ENCODE assay signal across 17 cellular contexts in genomic region chr4:175421506-175421905, GRCh38.
DNase-seq lines count a peak whose midpoint lies in the region; ATAC-seq and TF ChIP-seq lines count a peak whose summit lies in the region.
"Had no signal": no experiment of that assay in that cellular context is flagged by ENCODE, and none has a peak within 500 bp of the region (broad histone marks: within the 10 kb centered on the region; RNA-seq: fewer than 3 reads in every experiment).

No MANE protein-coding gene starts in this region.

- ATAC-seq in PC-3 (peak; percentile 81), HG03097 (IDR thresholded peaks at IDR 0.05; ENCODE audit: low FRiP score, unreplicated experiment) (no peak)
- ATAC-seq: heart right ventricle; stimulated activated effector memory CD8-positive, alpha-beta T cell treated with anti-CD3 and anti-CD28 coated beads, Interleukin-12 subunit alpha, Interleukin-12 subunit beta, amount 100 ng/mL, for 72 hours; upper lobe of right lung had no signal

- no peaks in the 10 kb centered on the region for H3K79me2 ChIP-seq in PC-3 (ENCODE audit: low read length)

- H3K9ac ChIP-seq in PC-3 (ENCODE audit: low read length) = peak overlapping the region; percentile 39

- CTCF ChIA-PET in PC-3 (lab: Charles Lee) = no interaction called here

- POLR2A ChIA-PET in PC-3 (lab: Charles Lee; ENCODE audit: unreplicated experiment) = no interaction called here

- peaks cover 42% of the 10 kb centered on the region for H3K4me1 ChIP-seq in PC-3 (ENCODE audit: insufficient read depth, low read length)
- H3K4me1 ChIP-seq: heart right ventricle, left ventricle myocardium inferior, upper lobe of right lung had no signal

- DNase-seq in ELR (ENCODE audit: low read depth) (peak; percentile 74), PC-3 (peak; percentile 78), epithelial cell of esophagus (ENCODE audit: low read depth) (peak; percentile 61), skeletal muscle cell (ENCODE audit: low read depth) (peak; percentile 43), NCI-H1092 (lab: John Stamatoyannopoulos, UW) (no peak), cortex of kidney (lab: John Stamatoyannopoulos, UW) (no peak)
- DNase-seq: activated gamma-delta T cell; CD8-positive, alpha-beta memory T cell; heart right ventricle; left ventricle myocardium inferior; NCI-H2081 treated with DMSO at 0.1 percent for 48 hours; retina; stimulated activated CD4-positive, alpha-beta T cell treated with anti-CD3 and anti-CD28 coated beads, Interleukin-4, amount 100 ng/mL, for 24 hours; upper lobe of right lung had no signal

- H3K36me3 ChIP-seq in PC-3 (ENCODE audit: low read depth, low read length) = no peaks in the 10 kb centered on the region
- H3K36me3 ChIP-seq: heart right ventricle, left ventricle myocardium inferior, upper lobe of right lung had no signal

- H3K27me3 ChIP-seq in PC-3 (ENCODE audit: low read length) = no peaks in the 10 kb centered on the region
- H3K27me3 ChIP-seq: heart right ventricle, upper lobe of right lung had no signal

- BruUV-seq in PC-3 (replicated peaks; lab: Mats Ljungman, UMichigan) = no TSS peak

- H3K9me3 ChIP-seq in PC-3 (ENCODE audit: low read length) = no peaks in the 10 kb centered on the region
- H3K9me3 ChIP-seq: upper lobe of right lung had no signal

- H3K4me3 ChIP-seq in PC-3 (ENCODE audit: low read length) (peak overlapping the region; percentile 29; the same call in 1 of the 2 replicates), epithelial cell of esophagus (ENCODE audit: low read length) (no peak overlapping the region), skeletal muscle cell (ENCODE audit: low read depth, low read length) (no peak overlapping the region)
- H3K4me3 ChIP-seq: heart right ventricle, left ventricle myocardium inferior, upper lobe of right lung had no signal

- peak overlapping the region; percentile 57 for H2AFZ ChIP-seq in PC-3 (ENCODE audit: low read length)

- intact Hi-C loops in PC-3 (cut with micrococcal nuclease) = no loop called here

- peak; percentile 17; the same call in 1 of the 2 replicates for TF ChIP-seq CTCF in PC-3 (conservative IDR thresholded peaks at IDR 0.05; ENCODE audit: low read depth, low read length)
- no peak for TF ChIP-seq CTCF in epithelial cell of esophagus (IDR thresholded peaks at IDR 0.05; ENCODE audit: insufficient read depth, low read depth, low read length, missing control alignments)

- no peaks in the 10 kb centered on the region for H3K9me2 ChIP-seq in PC-3 (replicated peaks; ENCODE audit: low read length)

- peaks cover 4% of the 10 kb centered on the region for H3F3A ChIP-seq in PC-3 (ENCODE audit: low read length, unreplicated experiment)

- H4K20me1 ChIP-seq in PC-3 (ENCODE audit: low read length) = no peaks in the 10 kb centered on the region

- peak overlapping the region; percentile 87 for H3K4me2 ChIP-seq in PC-3 (ENCODE audit: low read length)

- peak overlapping the region; percentile 99 for H3K27ac ChIP-seq in PC-3 (ENCODE audit: low read length)
- H3K27ac ChIP-seq: heart right ventricle, HL-60, left ventricle myocardium inferior, upper lobe of right lung had no signal

Comparison
In these comparisons a context has a peak if more than half of its experiments do, and no peak if none do; other contexts are left out.
1. DNase-seq: peak in ELR (single experiment), PC-3 (single experiment), epithelial cell of esophagus (single experiment) and skeletal muscle cell (single experiment); none in NCI-H1092 (single experiment) and cortex of kidney (single experiment).